ENCODE assay signal across 8 cellular contexts in the genomic region with DNA sequence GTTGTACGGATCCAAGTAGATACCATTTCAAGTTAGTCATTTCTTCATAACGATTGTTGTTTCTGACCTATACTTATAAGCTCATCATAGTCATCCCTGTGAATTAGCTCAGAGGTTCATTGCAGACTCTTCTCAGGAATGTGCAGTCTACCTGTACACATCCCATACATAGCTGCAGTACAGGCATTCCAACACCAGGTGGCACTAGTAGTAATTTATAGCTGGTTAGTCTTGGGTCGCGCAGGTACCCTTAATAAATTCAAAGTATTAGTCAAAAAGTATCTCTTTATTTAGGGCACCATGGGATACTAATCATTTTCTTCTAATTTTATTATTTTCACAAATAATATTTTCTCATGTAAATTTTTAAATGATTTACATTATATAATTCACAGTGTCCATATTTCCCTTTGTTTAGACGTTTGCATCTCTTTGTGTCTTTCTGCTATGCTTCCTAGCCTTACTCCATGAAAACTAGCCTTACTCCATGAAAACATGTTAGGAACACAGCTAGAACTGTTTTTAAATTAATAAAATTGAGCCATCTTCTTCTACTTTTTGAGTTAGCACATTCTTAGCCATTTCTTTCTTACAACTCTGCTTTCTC.
DNase-seq lines count a peak whose midpoint lies in the region; ATAC-seq, FAIRE-seq and TF ChIP-seq lines count a peak whose summit lies in the region.

No MANE protein-coding gene starts in this region.

- TF ChIP-seq POLR2A in prostate gland (IDR thresholded peaks at IDR 0.05): no peak

- H3K4me1 ChIP-seq in prostate gland (replicated peaks): no peaks in the 10 kb centered on the region

- intact Hi-C loops in prostate gland (cut with DNase I): no loop called here
- intact Hi-C loops in posterior vena cava (cut with DNase I): no loop called here

- 36% methylated on average over 5 of the region's 5 CpGs for WGBS in prostate gland

- H3K9me3 ChIP-seq in prostate gland: no peaks in the 10 kb centered on the region

- peak; percentile 32 to 82 (median 74) for TF ChIP-seq CTCF in prostate gland (IDR thresholded peaks at IDR 0.05)

- peak; percentile 59 for FAIRE-seq in frontal cortex (lab: Jason Lieb, UNC)

- DNase-seq in DMS53 (lab: John Stamatoyannopoulos, UW) (peak; percentile 85), NCI-H82 treated with DMSO at 0.1 percent for 48 hours (lab: John Stamatoyannopoulos, UW; ENCODE audit: unreplicated experiment) (peak; percentile 73), frontal cortex (ENCODE audit: low spot score in 2 of 2) (no peak), prostate gland (ENCODE audit: low spot score) (peak; percentile 79), posterior vena cava (ENCODE audit: low spot score) (no peak)
- peak; percentile 81 for DNase-seq in activated CD8-positive, alpha-beta memory T cell treated with anti-CD3 and anti-CD28 coated beads, Interleukin-2, amount 50 U/mL, for 48 hours

- H3K36me3 ChIP-seq in prostate gland: no peaks in the 10 kb centered on the region

- H3K27ac ChIP-seq in prostate gland: no peak overlapping the region

- no peak overlapping the region for H3K4me3 ChIP-seq in prostate gland

- H3K27me3 ChIP-seq in prostate gland (replicated peaks; ENCODE audit: insufficient read depth): no peaks in the 10 kb centered on the region

- ATAC-seq in GM19455 (IDR thresholded peaks at IDR 0.05; ENCODE audit: unreplicated experiment) (peak; percentile 85), HG03469 (IDR thresholded peaks at IDR 0.05; ENCODE audit: unreplicated experiment) (peak; percentile 89)

Comparison
In these comparisons a context has a peak if more than half of its experiments do, and no peak if none do; other contexts are left out.
1. DNase-seq: peak in DMS53 (single experiment), NCI-H82 treated with DMSO at 0.1 percent for 48 hours (single experiment), activated CD8-positive, alpha-beta memory T cell treated with anti-CD3 and anti-CD28 coated beads, Interleukin-2, amount 50 U/mL, for 48 hours (single experiment) and prostate gland (single experiment); none in frontal cortex (0 of 2) and posterior vena cava (single experiment).